ENCODE assay signal across 17 cellular contexts in genomic region chr6:56643379-56644089, GRCh38. TPM values are rescaled to one million over a fixed set of nuclear protein-coding genes. Genes with fewer than 3 reads are reported as not detected.
DNase-seq lines count a peak whose midpoint lies in the region; ATAC-seq, FAIRE-seq and TF ChIP-seq lines count a peak whose summit lies in the region.
"Had no signal": no experiment of that assay in that cellular context is flagged by ENCODE, and none has a peak within 500 bp of the region (broad histone marks: within the 10 kb centered on the region; RNA-seq: fewer than 3 reads in every experiment).

No MANE protein-coding gene starts in this region.

- H3K79me2 ChIP-seq in HCT116 (ENCODE audit: insufficient read depth, low read length), result no peaks in the 10 kb centered on the region

- H3K4me2 ChIP-seq in HCT116 (ENCODE audit: low read length), result peak overlapping the region; percentile 35
- H3K4me2 ChIP-seq: KMS-11 had no signal

- H3K9me2 ChIP-seq in HCT116 (ENCODE audit: insufficient read depth), result no peaks in the 10 kb centered on the region

- ATAC-seq in HCT116, result no peak
- ATAC-seq in foreskin keratinocyte, result no peak
- ATAC-seq in GM18858 (IDR thresholded peaks at IDR 0.05; ENCODE audit: unreplicated experiment), result no peak

- TF ChIP-seq CTCF in HCT116 (IDR thresholded peaks at IDR 0.05 in 2 of 3, conservative IDR thresholded peaks at IDR 0.05 in 1 of 3; ENCODE audit: borderline replicate concordance in 1 of 3, insufficient read depth in 1 of 3, low read depth in 2 of 3, low read length in 2 of 3) (no peak), breast epithelium (IDR thresholded peaks at IDR 0.05) (no peak), foreskin keratinocyte (conservative IDR thresholded peaks at IDR 0.05) (no peak), GM13976 (IDR thresholded peaks at IDR 0.05; ENCODE audit: borderline replicate concordance, control extremely low read depth, extremely low read depth, insufficient read depth, missing control alignments) (no peak)

- in situ Hi-C loops in GM13976 (cut with MboI; ENCODE audit: low sequenced_read_pairs, unreplicated experiment), result loop anchor here (25.0 kb wide), 2 partner anchors 219 to 669 kb away; partner anchors contain the start of gene PRIM2

- H2AFZ ChIP-seq in HCT116 (ENCODE audit: low read depth, low read length, poor library complexity, severe bottlenecking), result no peak overlapping the region

- no peak for TF ChIP-seq RAD21 in HCT116 (IDR thresholded peaks at IDR 0.05; ENCODE audit: low read depth)

- H3K4me1 ChIP-seq in HCT116 (ENCODE audit: control insufficient read depth in 1 of 2, insufficient read depth in 2 of 2, low read length in 2 of 2) (peaks cover 16% of the 10 kb centered on the region in 2 experiments), breast epithelium (no peaks in the 10 kb centered on the region), foreskin keratinocyte (peaks cover 16% of the 10 kb centered on the region), skeletal muscle tissue (ENCODE audit: control insufficient read depth in 3 of 3, insufficient read depth in 3 of 3, low read length in 3 of 3) (no peaks in the 10 kb centered on the region)
- H3K4me1 ChIP-seq: SJCRH30 had no signal

- CTCF ChIA-PET in HCT116 (lab: Charles Lee), result interaction anchor here (1.1 to 1.6 kb wide), 3 partner anchors 45 to 67 kb away, joined by 3 to 4 read pairs (median 4); no protein-coding TSS in a partner anchor

- peaks cover 18 to 27% of the 10 kb centered on the region in 2 experiments; a peak in 2 of 4 replicates for H3K36me3 ChIP-seq in HCT116 (ENCODE audit: control insufficient read depth in 1 of 2, insufficient read depth in 2 of 2, low read length in 2 of 2)
- no peaks in the 10 kb centered on the region for H3K36me3 ChIP-seq in breast epithelium
- H3K36me3 ChIP-seq in skeletal muscle tissue (ENCODE audit: control insufficient read depth in 3 of 3, insufficient read depth in 3 of 3, low read length in 3 of 3), result peaks cover 11 to 41% (median 37%) of the 10 kb centered on the region in 3 donors

- RAD21 ChIA-PET in HCT116 (lab: Charles Lee; ENCODE audit: low non-redundant PET in 1 of 2, low total read pairs in 2 of 2, uncharacterized antibody in 2 of 2, unreplicated experiment in 2 of 2), result interaction anchor here in 1 of 2 experiments (0.6 kb wide), 1 partner anchor 26 kb away, joined by 3 read pairs; no protein-coding TSS in a partner anchor

- POLR2A ChIA-PET in HCT116 (lab: Charles Lee), result interaction anchor here (0.9 kb wide), 1 partner anchor 9 kb away, joined by 3 read pairs; no protein-coding TSS in a partner anchor

- H3K9ac ChIP-seq in HCT116 (ENCODE audit: low read length) (no peak overlapping the region), skeletal muscle tissue (ENCODE audit: low read depth in 1 of 3, low read length in 3 of 3) (no peak overlapping the region)
- H3K9ac ChIP-seq: KMS-11 had no signal

- TF ChIP-seq POLR2A in HCT116 (IDR thresholded peaks at IDR 0.05; ENCODE audit: borderline replicate concordance, extremely low read depth, insufficient read depth, insufficient read length) (no peak), breast epithelium (IDR thresholded peaks at IDR 0.05) (no peak), GM12892 (IDR thresholded peaks at IDR 0.05; ENCODE audit: low read depth, low read length) (no peak)

- BruUV-seq in HCT116 (replicated peaks; lab: Mats Ljungman, UMichigan), result no TSS peak

- no peak for DNase-seq in HCT116 (ENCODE audit: low read depth, low spot score)
- no peak for DNase-seq in breast epithelium (ENCODE audit: low spot score in 2 of 2)
- DNase-seq in foreskin keratinocyte, result no peak
- no peak for DNase-seq in NOMO-1 treated with DMSO at 0.1 percent for 48 hours (lab: John Stamatoyannopoulos, UW; ENCODE audit: unreplicated experiment)
- no peak for DNase-seq in GM13976 (ENCODE audit: low spot score)
- DNase-seq in GM12892 (ENCODE audit: insufficient read length), result no peak
- DNase-seq: activated CD4-positive, CD25-positive, alpha-beta regulatory T cell; activated CD8-positive, alpha-beta memory T cell treated with anti-CD3 and anti-CD28 coated beads for 24 hours; activated naive CD8-positive, alpha-beta T cell treated with anti-CD3 and anti-CD28 coated beads, Interleukin-2, amount 10 ng/mL, durations not matched to agents 7 days and 5 days; nephron progenitor cell; SJCRH30; stimulated activated naive CD4-positive, alpha-beta T cell treated with Interleukin-2 at 50 U/mL for 16 hours; T-helper 9 cell had no signal

- intact Hi-C loops in HCT116 (cut with micrococcal nuclease), result no loop called here
- intact Hi-C loops in breast epithelium (cut with DNase I; ENCODE audit: low total_unique reads), result no loop called here

- H3K9me3 ChIP-seq in HCT116 (ENCODE audit: control insufficient read depth in 1 of 2, insufficient read depth in 1 of 2, low read depth in 1 of 2, low read length in 2 of 2) (no peaks in the 10 kb centered on the region), breast epithelium (no peaks in the 10 kb centered on the region), skeletal muscle tissue (ENCODE audit: control insufficient read depth in 3 of 3, low read length in 3 of 3) (no peaks in the 10 kb centered on the region)
- H3K9me3 ChIP-seq: SJCRH30 had no signal

- H3K27ac ChIP-seq in HCT116 (ENCODE audit: low read depth, low read length) (peak overlapping the region; percentile 54; the same call in 1 of the 2 replicates), breast epithelium (peak overlapping the region; percentile 74 to 79), foreskin keratinocyte (peak overlapping the region; percentile 48), skeletal muscle tissue (ENCODE audit: low read depth, low read length) (peak overlapping the region; percentile 21)
- H3K27ac ChIP-seq: cardiac muscle cell, KMS-11, SJCRH30 had no signal

- FAIRE-seq in GM12892 (lab: Jason Lieb, UNC), result no peak

- H3K27me3 ChIP-seq in HCT116 (ENCODE audit: insufficient read depth, low read length) (no peaks in the 10 kb centered on the region), breast epithelium (no peaks in the 10 kb centered on the region), foreskin keratinocyte (no peaks in the 10 kb centered on the region), skeletal muscle tissue (ENCODE audit: control insufficient read depth in 3 of 3, insufficient read depth in 3 of 3, low read length in 3 of 3) (no peaks in the 10 kb centered on the region)
- H3K27me3 ChIP-seq: cardiac muscle cell, SJCRH30 had no signal

- H4K20me1 ChIP-seq in HCT116 (ENCODE audit: insufficient read depth), result no peaks in the 10 kb centered on the region

- H3K4me3 ChIP-seq in HCT116 (replicated peaks in 1 of 2; ENCODE audit: low read depth in 1 of 2, low read length in 2 of 2), result no peak overlapping the region
- no peak overlapping the region for H3K4me3 ChIP-seq in breast epithelium
- H3K4me3 ChIP-seq in skeletal muscle tissue (ENCODE audit: low read length in 3 of 3), result no peak overlapping the region
- H3K4me3 ChIP-seq: cardiac muscle cell, SJCRH30 had no signal

TF ChIP-seq in HCT116, 20 proteins besides CTCF, POLR2A, EP300 and RAD21 (continues in another document):
- no peak for TF ChIP-seq EZH2phosphoT487 (IDR thresholded peaks at IDR 0.05; ENCODE audit: borderline replicate concordance)
- no peak for TF ChIP-seq SRF (IDR thresholded peaks at IDR 0.05; ENCODE audit: low read depth)
- no peak for TF ChIP-seq JUND (IDR thresholded peaks at IDR 0.05)
- TF ChIP-seq TCF7L2 (IDR thresholded peaks at IDR 0.05; ENCODE audit: borderline replicate concordance, extremely low read depth, insufficient read depth, insufficient read length), result no peak
- no peak for TF ChIP-seq ATF3 (IDR thresholded peaks at IDR 0.05)
- no peak for TF ChIP-seq YY1 (IDR thresholded peaks at IDR 0.05; ENCODE audit: extremely low read depth, insufficient replicate concordance, low read depth, low read length)
- TF ChIP-seq ZFX (IDR thresholded peaks at IDR 0.05), result no peak
- TF ChIP-seq FOSL1 (IDR thresholded peaks at IDR 0.05; ENCODE audit: low read depth), result no peak
- no peak for TF ChIP-seq ELF1 (IDR thresholded peaks at IDR 0.05; ENCODE audit: borderline replicate concordance, low read depth)
- no peak for TF ChIP-seq EZH2 (IDR thresholded peaks at IDR 0.05)
- no peak for TF ChIP-seq SIN3A (IDR thresholded peaks at IDR 0.05; ENCODE audit: low read depth)
- TF ChIP-seq EGR1 (IDR thresholded peaks at IDR 0.05; ENCODE audit: low read depth), result no peak
- TF ChIP-seq REST (IDR thresholded peaks at IDR 0.05; ENCODE audit: low read depth), result no peak
- no peak for TF ChIP-seq ZNF274 (IDR thresholded peaks at IDR 0.05; ENCODE audit: low read depth, low read length)

RNA-seq across cellular contexts. Expression of gene DST, which starts 0.8 kb away (rescaled TPM):
- total RNA-seq in HCT116 (2021; ENCODE audit: unreplicated experiment) (144 TPM), breast epithelium (1,000 to 10,000 TPM in 1 of 3 donors, 100 to 1,000 TPM in 2; 272 to 1,354 (median 700) TPM), foreskin keratinocyte (273 and 285 TPM in 2 replicates), skeletal muscle tissue (183 TPM)
- 57.7 and 68.9 TPM in 2 replicates for polyA plus RNA-seq in HCT116 (2012)
- polyA plus RNA-seq in foreskin keratinocyte, result 46.7 and 50.0 TPM in 2 replicates
- 38.3 TPM for polyA plus RNA-seq in GM12892 (2012; ENCODE audit: missing spikeins)

Comparison
In these comparisons a context has a peak if more than half of its experiments do, and no peak if none do; other contexts are left out.
1. H3K27ac ChIP-seq: peak in every context shown above with its lines; median percentile 76 in breast epithelium; 54 in HCT116; 48 in foreskin keratinocyte; 21 in skeletal muscle tissue.